In genomic region chr5:93620487-93621339, GRCh38 we compare ENCODE assay signal across 1 cellular context.
A peak's percentile ranks its signal among the peaks of the same experiment; 100 is the strongest.
TF ChIP-seq lines count a peak whose summit lies in the region.

No MANE protein-coding gene starts in this region.

TF ChIP-seq in HepG2, 621 proteins besides CTCF, POLR2A, EP300 and RAD21 (continued from another document and continues in another):
- TF ChIP-seq ZNF83 (CRISPR knock-in tag; IDR thresholded peaks at IDR 0.05; ENCODE audit: borderline replicate concordance), result no peak
- 0 out of 2 replicates have a peak, but pooled peaks have one; percentile 50 for TF ChIP-seq POGK (CRISPR knock-in tag; conservative IDR thresholded peaks at IDR 0.05)
- TF ChIP-seq ZNF33A (CRISPR knock-in tag; IDR thresholded peaks at IDR 0.05; ENCODE audit: borderline replicate concordance), result no peak
- no peak for TF ChIP-seq ATF6 (CRISPR knock-in tag; conservative IDR thresholded peaks at IDR 0.05)
- no peak for TF ChIP-seq BATF2 (CRISPR knock-in tag; IDR thresholded peaks at IDR 0.05)
- no peak for TF ChIP-seq SMAD9 (CRISPR knock-in tag; IDR thresholded peaks at IDR 0.05)
- peak; percentile 64 for TF ChIP-seq HNRNPLL (IDR thresholded peaks at IDR 0.05; ENCODE audit: low read depth, low read length, poor library complexity, severe bottlenecking)
- TF ChIP-seq SPEN (CRISPR knock-in tag; IDR thresholded peaks at IDR 0.05; ENCODE audit: low read depth), result 0 out of 2 replicates have a peak, but pooled peaks have one; percentile 27
- TF ChIP-seq ZNF557 (CRISPR knock-in tag; IDR thresholded peaks at IDR 0.05), result no peak
- TF ChIP-seq ZNF362 (CRISPR knock-in tag; IDR thresholded peaks at IDR 0.05; ENCODE audit: borderline replicate concordance), result no peak
- no peak for TF ChIP-seq ZNF569 (CRISPR knock-in tag; IDR thresholded peaks at IDR 0.05; ENCODE audit: borderline replicate concordance)
- TF ChIP-seq HNF4G (IDR thresholded peaks at IDR 0.05; ENCODE audit: borderline replicate concordance, low read depth, low read length), result no peak
- no peak for TF ChIP-seq HNF4G (CRISPR knock-in tag; IDR thresholded peaks at IDR 0.05; ENCODE audit: borderline replicate concordance, low read depth)
- TF ChIP-seq SKI (IDR thresholded peaks at IDR 0.05; ENCODE audit: partially characterized antibody), result no peak
- TF ChIP-seq WIZ (CRISPR knock-in tag; IDR thresholded peaks at IDR 0.05), result no peak
- TF ChIP-seq SIN3B (IDR thresholded peaks at IDR 0.05; ENCODE audit: low read length), result no peak
- no peak for TF ChIP-seq MAFK (conservative IDR thresholded peaks at IDR 0.05 in 1 of 2, IDR thresholded peaks at IDR 0.05 in 1 of 2; ENCODE audit: low read length in 2 of 2)
- TF ChIP-seq PBX3 (CRISPR knock-in tag; IDR thresholded peaks at IDR 0.05; ENCODE audit: borderline replicate concordance), result no peak
- no peak for TF ChIP-seq ZBTB3 (CRISPR knock-in tag; IDR thresholded peaks at IDR 0.05; ENCODE audit: borderline replicate concordance, low read depth)
- 0 out of 2 replicates have a peak, but pooled peaks have one; percentile 64 for TF ChIP-seq ZNF205 (CRISPR knock-in tag; IDR thresholded peaks at IDR 0.05)
- TF ChIP-seq TFDP1 (CRISPR knock-in tag; IDR thresholded peaks at IDR 0.05; ENCODE audit: borderline replicate concordance), result peak; percentile 43; the same call in 1 of the 2 replicates
- no peak for TF ChIP-seq DNMT3B (CRISPR knock-in tag; conservative IDR thresholded peaks at IDR 0.05)
- no peak for TF ChIP-seq ZC3H13 (CRISPR knock-in tag; IDR thresholded peaks at IDR 0.05)
- TF ChIP-seq ZMYM4 (CRISPR knock-in tag; IDR thresholded peaks at IDR 0.05), result peak; percentile 91
- TF ChIP-seq ZNF777 (CRISPR knock-in tag; IDR thresholded peaks at IDR 0.05), result no peak
- TF ChIP-seq ZBTB42 (CRISPR knock-in tag; IDR thresholded peaks at IDR 0.05), result no peak
- no peak for TF ChIP-seq ZKSCAN5 (CRISPR knock-in tag; IDR thresholded peaks at IDR 0.05)
- TF ChIP-seq ZBTB7B (CRISPR knock-in tag; IDR thresholded peaks at IDR 0.05), result no peak
- TF ChIP-seq ZNF772 (CRISPR knock-in tag; IDR thresholded peaks at IDR 0.05), result peak; percentile 56; the same call in 1 of the 2 replicates
- TF ChIP-seq ZNF263 (CRISPR knock-in tag; IDR thresholded peaks at IDR 0.05), result no peak; the same call in 1 of the 2 replicates
- no peak for TF ChIP-seq LBX2 (CRISPR knock-in tag; IDR thresholded peaks at IDR 0.05; ENCODE audit: borderline replicate concordance)
- TF ChIP-seq TCF7L2 (IDR thresholded peaks at IDR 0.05; ENCODE audit: low read depth, low read length), result no peak
- no peak for TF ChIP-seq GATA4 (IDR thresholded peaks at IDR 0.05; ENCODE audit: borderline replicate concordance, low read depth)
- TF ChIP-seq NCOA5 (CRISPR knock-in tag; IDR thresholded peaks at IDR 0.05), result no peak
- no peak; a peak in 1 of 4 replicates for TF ChIP-seq KLF16 (CRISPR knock-in tag; IDR thresholded peaks at IDR 0.05)
- TF ChIP-seq RELA (CRISPR knock-in tag; IDR thresholded peaks at IDR 0.05), result no peak
- TF ChIP-seq ZNF317 (CRISPR knock-in tag; IDR thresholded peaks at IDR 0.05), result no peak; the same call in 1 of the 2 replicates
- TF ChIP-seq HMGXB4 (CRISPR knock-in tag; IDR thresholded peaks at IDR 0.05; ENCODE audit: borderline replicate concordance in 1 of 2, low read depth in 1 of 2), result peak; percentile 21 to 60; a peak in 2 of 4 replicates
- peak; percentile 19; the same call in 1 of the 2 replicates for TF ChIP-seq THAP9 (CRISPR knock-in tag; IDR thresholded peaks at IDR 0.05; ENCODE audit: borderline replicate concordance)
- peak; percentile 75; the same call in 1 of the 2 replicates for TF ChIP-seq KLF12 (CRISPR knock-in tag; IDR thresholded peaks at IDR 0.05; ENCODE audit: borderline replicate concordance)
- no peak; the same call in 1 of the 2 replicates for TF ChIP-seq HINFP (CRISPR knock-in tag; IDR thresholded peaks at IDR 0.05; ENCODE audit: low read depth)
- no peak for TF ChIP-seq ZBTB43 (CRISPR knock-in tag; conservative IDR thresholded peaks at IDR 0.05)
- TF ChIP-seq SETDB1 (CRISPR knock-in tag; IDR thresholded peaks at IDR 0.05; ENCODE audit: borderline replicate concordance), result no peak
- TF ChIP-seq MED8 (CRISPR knock-in tag; IDR thresholded peaks at IDR 0.05; ENCODE audit: insufficient replicate concordance), result no peak
- no peak for TF ChIP-seq IKZF4 (CRISPR knock-in tag; IDR thresholded peaks at IDR 0.05; ENCODE audit: borderline replicate concordance, low read depth, not compliant biosample characterization)
- TF ChIP-seq ZNF839 (CRISPR knock-in tag; IDR thresholded peaks at IDR 0.05; ENCODE audit: borderline replicate concordance), result no peak
- TF ChIP-seq SMARCE1 (IDR thresholded peaks at IDR 0.05; ENCODE audit: borderline replicate concordance), result no peak
- TF ChIP-seq CBX1 (IDR thresholded peaks at IDR 0.05; ENCODE audit: low read depth), result no peak
- TF ChIP-seq KLF15 (CRISPR knock-in tag; IDR thresholded peaks at IDR 0.05; ENCODE audit: borderline replicate concordance), result 0 out of 2 replicates have a peak, but pooled peaks have one; percentile 58
- TF ChIP-seq ZFP37 (CRISPR knock-in tag; IDR thresholded peaks at IDR 0.05; ENCODE audit: borderline replicate concordance), result no peak
- TF ChIP-seq CCAR2 (optimal IDR thresholded peaks at IDR 0.05; ENCODE audit: low read depth, low read length), result no peak
- TF ChIP-seq KAT8 (CRISPR knock-in tag; IDR thresholded peaks at IDR 0.05), result peak; percentile 63; the same call in 1 of the 2 replicates
- TF ChIP-seq ZNF564 (CRISPR knock-in tag; IDR thresholded peaks at IDR 0.05), result peak; percentile 53; the same call in 1 of the 2 replicates
- no peak for TF ChIP-seq ZNF550 (CRISPR knock-in tag; IDR thresholded peaks at IDR 0.05; ENCODE audit: borderline replicate concordance)
- TF ChIP-seq FOXA3 (CRISPR knock-in tag; IDR thresholded peaks at IDR 0.05), result no peak
